ENCODE assay signal across 1 cellular context in the genomic region with DNA sequence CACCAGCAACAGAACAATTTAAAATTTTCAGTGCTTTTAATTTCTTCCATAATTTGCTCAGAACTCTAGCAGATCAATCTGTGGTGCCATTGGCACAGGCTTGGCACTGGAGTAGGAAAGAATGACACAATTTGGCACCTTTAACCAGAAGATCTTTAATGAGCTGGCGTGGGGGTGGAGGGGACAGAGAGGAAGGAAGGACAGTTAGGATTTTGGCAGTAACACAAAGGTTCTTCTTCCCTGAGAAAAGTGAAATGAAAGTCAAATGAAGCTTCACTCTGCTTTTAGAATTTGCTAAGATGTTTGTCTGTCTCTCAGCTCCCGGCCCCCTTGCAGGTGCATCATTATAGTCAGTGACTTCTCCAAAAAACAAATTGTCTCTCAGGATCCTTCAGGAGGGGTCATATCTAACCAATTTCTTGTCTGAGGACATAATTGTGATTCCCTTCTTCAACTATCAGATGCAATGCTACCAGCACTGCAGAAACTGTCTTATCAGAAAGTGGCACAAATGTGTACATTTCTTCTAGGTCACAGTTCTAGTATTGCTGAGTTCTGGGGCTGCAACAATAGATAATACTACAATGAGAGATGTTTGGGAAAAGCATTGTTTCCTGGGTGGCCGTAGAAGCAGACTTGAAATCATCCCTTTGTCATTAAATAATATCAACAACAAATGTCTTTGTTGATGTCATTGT.
TF ChIP-seq lines count a peak whose summit lies in the region.

No MANE protein-coding gene starts in this region.

TF ChIP-seq in IMR-90, 13 proteins besides CTCF, POLR2A, EP300 and RAD21 (continued from another document):
- TF ChIP-seq CEBPB (IDR thresholded peaks at IDR 0.05; ENCODE audit: low read depth, low read length) (no peak), RCOR1 (IDR thresholded peaks at IDR 0.05; ENCODE audit: insufficient replicate concordance, low read length) (no peak), MAZ (IDR thresholded peaks at IDR 0.05; ENCODE audit: borderline replicate concordance, low read depth, low read length) (no peak), BHLHE40 (IDR thresholded peaks at IDR 0.05; ENCODE audit: low read depth, low read length) (no peak)
